1 cellular context compared by ENCODE assay signal in the genomic region with DNA sequence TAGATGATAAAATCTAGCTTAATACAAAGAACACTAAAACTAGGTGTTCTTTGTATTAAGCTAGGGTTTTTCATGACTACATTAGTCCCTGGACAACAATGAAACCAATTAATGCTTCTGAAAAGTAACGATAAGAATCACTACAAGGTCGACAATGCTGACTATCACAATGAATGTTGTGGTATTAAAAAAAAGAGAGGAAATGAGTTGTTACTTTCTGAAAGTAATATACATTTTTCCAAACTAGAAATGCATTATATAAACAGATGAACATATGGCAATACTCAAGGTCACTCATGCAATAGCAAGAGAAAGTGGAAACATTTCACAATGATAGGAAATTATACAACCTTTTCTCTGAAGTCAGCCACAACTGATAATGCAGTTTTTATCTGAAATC.
TF ChIP-seq lines count a peak whose summit lies in the region.

No MANE protein-coding gene starts in this region.

TF ChIP-seq in H1, 55 proteins besides CTCF, POLR2A, EP300 and RAD21:
- no peak for TF ChIP-seq TCF12 (IDR thresholded peaks at IDR 0.05; ENCODE audit: low read depth, low read length)
